9 cellular contexts compared by ENCODE assay signal in the genomic region with DNA sequence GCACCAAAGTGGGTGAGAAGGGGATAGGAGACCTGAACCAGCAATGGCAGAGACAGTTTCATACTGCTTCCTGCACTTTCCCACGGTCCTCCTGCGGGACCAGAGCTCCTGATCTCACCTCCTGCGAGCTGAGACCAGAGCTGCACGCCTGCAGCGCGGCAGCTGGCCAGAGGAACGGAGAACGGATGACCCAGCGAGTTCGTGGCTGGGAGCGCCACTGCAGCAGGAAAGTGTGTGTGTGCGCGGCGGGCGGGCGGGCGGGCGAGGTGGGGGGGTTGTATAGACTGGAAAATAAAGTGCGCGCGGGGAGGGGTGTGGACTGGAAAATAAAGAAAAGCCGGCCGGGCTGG. TPM values are rescaled to one million over a fixed set of nuclear protein-coding genes. Genes with fewer than 3 reads are reported as not detected.
DNase-seq lines count a peak whose midpoint lies in the region; ATAC-seq, FAIRE-seq and TF ChIP-seq lines count a peak whose summit lies in the region.
"Had no signal": no experiment of that assay in that cellular context is flagged by ENCODE, and none has a peak within 500 bp of the region (broad histone marks: within the 10 kb centered on the region; RNA-seq: fewer than 3 reads in every experiment).

No MANE protein-coding gene starts in this region.

- no peak for TF ChIP-seq POLR2A in HepG2 (IDR thresholded peaks at IDR 0.05; ENCODE audit: insufficient read depth in 1 of 2, low read depth in 2 of 2, low read length in 2 of 2)

- TF ChIP-seq CTCF in mammary epithelial cell (conservative IDR thresholded peaks at IDR 0.05 in 1 of 2, IDR thresholded peaks at IDR 0.05 in 1 of 2; ENCODE audit: extremely low read depth in 1 of 2, insufficient read depth in 1 of 2, low read depth in 1 of 2, low read length in 2 of 2) (no peak), HepG2 (CRISPR knock-in tag; IDR thresholded peaks at IDR 0.05) (no peak)

- H4K20me1 ChIP-seq in mammary epithelial cell (ENCODE audit: insufficient read depth, low read length), result no peaks in the 10 kb centered on the region
- no peaks in the 10 kb centered on the region for H4K20me1 ChIP-seq in HepG2 (ENCODE audit: insufficient read depth, low read length)

- H3K4me3 Mint-ChIP-seq in activated naive CD4-positive, alpha-beta T cell treated with anti-CD3 and anti-CD28 coated beads, Interleukin-2, amount 10 ng/mL, durations not matched to agents 7 days and 5 days, result peak overlapping the region; percentile 49

- no peak overlapping the region for H3K27ac ChIP-seq in mammary epithelial cell (ENCODE audit: insufficient read depth, low read depth, low read length)
- H3K27ac ChIP-seq in HepG2 (ENCODE audit: extremely low read length, insufficient read depth, low read length), result no peak overlapping the region
- H3K27ac ChIP-seq in urinary bladder (ENCODE audit: low read depth), result no peak overlapping the region

- in situ Hi-C loops in mammary epithelial cell (cut with MboI; ENCODE audit: low sequenced_read_pairs in 2 of 2) (no loop called here), HepG2 (cut with HindIII; ENCODE audit: extremely low pct_ligation_motif_present, low pct_unique_long_range_greater_than_20kb) (no loop called here)

- peaks cover 43% of the 10 kb centered on the region for H3K27me3 Mint-ChIP-seq in activated naive CD4-positive, alpha-beta T cell treated with anti-CD3 and anti-CD28 coated beads, Interleukin-2, amount 10 ng/mL, durations not matched to agents 7 days and 5 days

- POLR2A ChIA-PET in HepG2 (lab: Yijun Ruan, JAX), result no interaction called here

- no CpG with 5 or more reads among the region's 23 CpGs for WGBS in mammary epithelial cell (ENCODE audit: low coverage, missing lambda C conversion rate)
- WGBS in HepG2 (ENCODE audit: low lambda C conversion rate), result 4% methylated on average over 21 of the region's 23 CpGs
- under 1% methylated on average over 23 of the region's 23 CpGs for WGBS in urinary bladder

- FAIRE-seq in HepG2 (lab: Jason Lieb, UNC), result no peak

- no peaks in the 10 kb centered on the region for H3K36me3 ChIP-seq in mammary epithelial cell (ENCODE audit: insufficient read depth, low read length)
- H3K36me3 ChIP-seq in HepG2 (replicated peaks in 1 of 2; ENCODE audit: control insufficient read depth in 1 of 2, insufficient read depth in 2 of 2, low read length in 2 of 2), result no peaks in the 10 kb centered on the region
- no peaks in the 10 kb centered on the region for H3K36me3 ChIP-seq in urinary bladder (ENCODE audit: insufficient read depth)

- H3K27ac Mint-ChIP-seq in activated naive CD4-positive, alpha-beta T cell treated with anti-CD3 and anti-CD28 coated beads, Interleukin-2, amount 10 ng/mL, durations not matched to agents 7 days and 5 days, result no peak overlapping the region

- H3K9ac ChIP-seq in mammary epithelial cell (ENCODE audit: insufficient read depth, low read length), result no peak overlapping the region
- H3K9ac ChIP-seq in HepG2 (ENCODE audit: insufficient read depth, low read depth, low read length), result no peak overlapping the region

- BruUV-seq in mammary epithelial cell (replicated peaks; lab: Mats Ljungman, UMichigan) (no TSS peak), HepG2 (replicated peaks; lab: Mats Ljungman, UMichigan) (no TSS peak)

- H3K4me2 ChIP-seq in mammary epithelial cell (ENCODE audit: insufficient read depth, low read depth, low read length) (peak overlapping the region; percentile 81), HepG2 (ENCODE audit: low read depth, low read length) (peak overlapping the region; percentile 32; the same call in 1 of the 2 replicates)

- no peak for TF ChIP-seq RAD21 in HepG2 (CRISPR knock-in tag; IDR thresholded peaks at IDR 0.05)

- H3K9me3 Mint-ChIP-seq in activated naive CD4-positive, alpha-beta T cell treated with anti-CD3 and anti-CD28 coated beads, Interleukin-2, amount 10 ng/mL, durations not matched to agents 7 days and 5 days, result no peaks in the 10 kb centered on the region

- no peak for DNase-seq in activated naive CD4-positive, alpha-beta T cell treated with anti-CD3 and anti-CD28 coated beads, Interleukin-2, amount 10 ng/mL, durations not matched to agents 7 days and 5 days
- DNase-seq in activated naive CD4-positive, alpha-beta T cell treated with anti-CD3 and anti-CD28 coated beads, Interleukin-2, amount 50 U/mL, for 16 hours, result no peak
- DNase-seq in mammary epithelial cell (no peak), HepG2 (ENCODE audit: low spot score) (no peak), NCI-H510A (lab: John Stamatoyannopoulos, UW) (no peak)
- DNase-seq in activated CD4-positive, alpha-beta T cell treated with anti-CD3 and anti-CD28 coated beads, Interleukin-2, amount 50 U/mL, for 48 hours, result no peak
- DNase-seq: NCI-H1417 treated with DMSO at 0.1 percent for 48 hours had no signal

- H2AFZ ChIP-seq in mammary epithelial cell (ENCODE audit: low read depth, low read length) (peak overlapping the region; percentile 83), HepG2 (ENCODE audit: low read length) (no peak overlapping the region)

- H3K27me3 ChIP-seq in mammary epithelial cell (ENCODE audit: insufficient read depth, low read length), result no peaks in the 10 kb centered on the region
- peaks cover 0 to 7% of the 10 kb centered on the region in 2 experiments; a peak in 2 of 5 replicates for H3K27me3 ChIP-seq in HepG2 (ENCODE audit: control insufficient read depth in 1 of 2, insufficient read depth in 2 of 2, low read length in 2 of 2)

- H3K9me3 ChIP-seq in mammary epithelial cell (replicated peaks; ENCODE audit: insufficient read depth, low read length) (peaks cover 2% of the 10 kb centered on the region), HepG2 (ENCODE audit: low read length) (no peaks in the 10 kb centered on the region)

- H3K4me1 Mint-ChIP-seq in activated naive CD4-positive, alpha-beta T cell treated with anti-CD3 and anti-CD28 coated beads, Interleukin-2, amount 10 ng/mL, durations not matched to agents 7 days and 5 days, result peaks cover 7% of the 10 kb centered on the region

- intact Hi-C loops in mammary epithelial cell (cut with micrococcal nuclease) (no loop called here), HepG2 (cut with micrococcal nuclease; ENCODE audit: unreplicated experiment) (no loop called here)

- CTCF ChIA-PET in activated naive CD4-positive, alpha-beta T cell treated with anti-CD3 and anti-CD28 coated beads, Interleukin-2, amount 10 ng/mL, durations not matched to agents 7 days and 5 days (lab: Charles Lee), result no interaction called here
- CTCF ChIA-PET in mammary epithelial cell (lab: Charles Lee; ENCODE audit: low non-redundant PET) (no interaction called here), HepG2 (lab: Yijun Ruan, JAX; ENCODE audit: low intra/inter-chr PET ratio, low total read pairs) (no interaction called here)

- TF ChIP-seq EP300 in HepG2 (IDR thresholded peaks at IDR 0.05; ENCODE audit: low read depth in 2 of 2, low read length in 2 of 2), result no peak
- TF ChIP-seq EP300 in HepG2 (CRISPR knock-in tag; IDR thresholded peaks at IDR 0.05; ENCODE audit: borderline replicate concordance), result no peak

- dilution Hi-C loops in mammary epithelial cell (cut with HindIII; ENCODE audit: low sequenced_read_pairs), result no loop called here

- no peaks in the 10 kb centered on the region for H3K79me2 ChIP-seq in mammary epithelial cell (ENCODE audit: insufficient read depth, low read length)
- no peaks in the 10 kb centered on the region for H3K79me2 ChIP-seq in HepG2 (ENCODE audit: insufficient read depth, low read length)

- no peaks in the 10 kb centered on the region for H3K36me3 Mint-ChIP-seq in activated naive CD4-positive, alpha-beta T cell treated with anti-CD3 and anti-CD28 coated beads, Interleukin-2, amount 10 ng/mL, durations not matched to agents 7 days and 5 days

- no peaks in the 10 kb centered on the region for H3K4me1 ChIP-seq in mammary epithelial cell (ENCODE audit: insufficient read depth, low read length)
- H3K4me1 ChIP-seq in HepG2 (ENCODE audit: insufficient read depth, low read length), result no peaks in the 10 kb centered on the region
- H3K4me1 ChIP-seq in urinary bladder (ENCODE audit: insufficient read depth), result no peaks in the 10 kb centered on the region

- H3K4me3 ChIP-seq in mammary epithelial cell (replicated peaks in 1 of 3; ENCODE audit: insufficient read depth in 1 of 3, low read depth in 2 of 3, low read length in 3 of 3) (peak overlapping the region in 2 of 3 experiments; percentile 44 to 46), HepG2 (replicated peaks in 1 of 3; ENCODE audit: insufficient read depth in 1 of 3, low read depth in 2 of 3, low read length in 3 of 3) (no peak overlapping the region; a peak in 1 of 6 replicates), urinary bladder (ENCODE audit: low read depth, low read length) (peak overlapping the region; percentile 31)

- peak; percentile 75 for ATAC-seq in HepG2
- no peak for ATAC-seq in GM21423 (IDR thresholded peaks at IDR 0.05; ENCODE audit: unreplicated experiment)

TF ChIP-seq in HepG2, 621 proteins besides CTCF, POLR2A, EP300 and RAD21 (continues in another document):
- no peak for TF ChIP-seq ZBTB21 (CRISPR knock-in tag; IDR thresholded peaks at IDR 0.05)

RNA-seq across cellular contexts. Expression of a gene that starts 16.5 kb away (rescaled TPM):
- total RNA-seq in mammary epithelial cell (under 1 TPM; 0.09 to 0.17 TPM), HepG2 (2016; rRNA removed; fragmentation: Illumina TruSeq; extraction: Trizol) (not detected in 2 replicates), urinary bladder (0.26 TPM)
- polyA plus RNA-seq in mammary epithelial cell (0.15 TPM), HepG2 (2011; rRNA removed) (0.07 and 0.08 TPM in 2 replicates), urinary bladder (0.08 TPM)
- not detected for polyA minus RNA-seq in mammary epithelial cell
- not detected in 2 replicates for total RNA-seq in HepG2 (2016; cell fraction: cytosol; rRNA removed; fragmentation: Illumina TruSeq; extraction: Trizol; ENCODE audit: low read depth)
- not detected in 2 replicates for total RNA-seq in HepG2 (2016; cell fraction: insoluble cytoplasmic fraction; rRNA removed; fragmentation: Illumina TruSeq; extraction: Trizol)
- total RNA-seq in HepG2 (2016; cell fraction: membrane; rRNA removed; fragmentation: Illumina TruSeq; extraction: Trizol), result not detected in 2 replicates
- total RNA-seq in HepG2 (2016; cell fraction: nucleus; rRNA removed; fragmentation: Illumina TruSeq; extraction: Trizol), result not detected in 2 replicates
- not detected in 2 replicates for polyA plus RNA-seq in HepG2 (2011; cell fraction: cytosol; rRNA removed)
- 0.14 TPM in 1 of 2 replicates, not detected in the other for polyA plus RNA-seq in HepG2 (2011; cell fraction: nucleus; rRNA removed)
- polyA plus RNA-seq in HepG2 (2012), result not detected in 2 replicates
- polyA plus RNA-seq in HepG2 (2016; cell fraction: cytosol; fragmentation: Illumina TruSeq; extraction: Trizol; ENCODE audit: low read depth), result not detected in 2 replicates
- not detected in 2 replicates for polyA plus RNA-seq in HepG2 (2016; cell fraction: insoluble cytoplasmic fraction; fragmentation: Illumina TruSeq; extraction: Trizol; ENCODE audit: low read depth)
- polyA plus RNA-seq in HepG2 (2016; cell fraction: membrane; fragmentation: Illumina TruSeq; extraction: Trizol; ENCODE audit: low read depth), result not detected in 2 replicates
- not detected in 2 replicates for polyA plus RNA-seq in HepG2 (2016; cell fraction: nucleus; fragmentation: Illumina TruSeq; extraction: Trizol; ENCODE audit: insufficient read depth, low read depth)
- not detected in 2 replicates for polyA minus RNA-seq in HepG2 (2011; rRNA and poly(A)+ RNA removed; ENCODE audit: low replicate concordance)
- polyA minus RNA-seq in HepG2 (2011; cell fraction: cytosol; rRNA and poly(A)+ RNA removed), result not detected in 2 replicates
- 0.25 TPM in 1 of 2 replicates, not detected in the other for polyA minus RNA-seq in HepG2 (2011; cell fraction: nucleus; rRNA and poly(A)+ RNA removed)

Comparison
In these comparisons a context has a peak if more than half of its experiments do, and no peak if none do; other contexts are left out.
1. H3K4me3 ChIP-seq: peak in mammary epithelial cell (2 of 3) and urinary bladder (single experiment); none in HepG2 (0 of 3).